ENCODE assay signal across 9 cellular contexts in the genomic region with DNA sequence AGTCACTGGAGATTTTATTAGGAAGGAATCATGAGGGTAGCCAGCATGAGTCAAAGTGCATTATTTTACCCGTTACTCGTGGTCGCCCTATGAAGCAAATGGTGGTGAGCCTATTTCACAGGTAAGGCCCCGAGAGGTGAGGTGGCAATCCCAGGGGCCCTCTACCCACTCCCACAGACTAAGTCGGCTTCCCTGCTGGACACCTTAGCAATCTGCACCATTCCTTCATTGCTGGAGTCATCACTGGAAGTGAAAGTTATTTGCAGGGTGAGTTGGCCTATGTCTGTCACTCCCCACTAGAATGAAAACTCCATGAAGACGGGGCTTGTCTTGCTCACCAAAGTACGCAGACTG. TPM values are rescaled to one million over a fixed set of nuclear protein-coding genes. Genes with fewer than 3 reads are reported as not detected.
DNase-seq lines count a peak whose midpoint lies in the region; ATAC-seq and TF ChIP-seq lines count a peak whose summit lies in the region.
"Had no signal": no experiment of that assay in that cellular context is flagged by ENCODE, and none has a peak within 500 bp of the region (broad histone marks: within the 10 kb centered on the region; RNA-seq: fewer than 3 reads in every experiment).

No MANE protein-coding gene starts in this region.

- POLR2A ChIA-PET in activated CD4-positive, alpha-beta T cell treated with anti-CD3 and anti-CD28 coated beads, Interleukin-2, amount 10 ng/mL, durations not matched to agents 7 days and 5 days (lab: Charles Lee): no interaction called here

- no peaks in the 10 kb centered on the region for H3K27me3 Mint-ChIP-seq in activated CD4-positive, alpha-beta T cell treated with anti-CD3 and anti-CD28 coated beads, Interleukin-2, amount 10 ng/mL, durations not matched to agents 7 days and 5 days
- no peaks in the 10 kb centered on the region for H3K27me3 Mint-ChIP-seq in activated naive CD8-positive, alpha-beta T cell treated with anti-CD3 and anti-CD28 coated beads for 36 hours
- H3K27me3 Mint-ChIP-seq in memory B cell: no peaks in the 10 kb centered on the region
- H3K27me3 Mint-ChIP-seq: dendritic cell treated with granulocyte-macrophage colony-stimulating factor and Interleukin-4, amounts not matched to agents 40 ng/mL and 50 ng/mL, for 4 days had no signal

- ATAC-seq in memory B cell (ENCODE audit: low read depth): no peak
- ATAC-seq in thoracic aorta (ENCODE audit: insufficient number of reproducible peaks, low FRiP score, low read depth): no peak
- ATAC-seq in GM18861 (IDR thresholded peaks at IDR 0.05; ENCODE audit: unreplicated experiment): no peak

- no peaks in the 10 kb centered on the region for H3K36me3 Mint-ChIP-seq in activated CD4-positive, alpha-beta T cell treated with anti-CD3 and anti-CD28 coated beads, Interleukin-2, amount 10 ng/mL, durations not matched to agents 7 days and 5 days (ENCODE audit: low read depth)
- H3K36me3 Mint-ChIP-seq in activated naive CD8-positive, alpha-beta T cell treated with anti-CD3 and anti-CD28 coated beads for 36 hours: no peaks in the 10 kb centered on the region
- no peaks in the 10 kb centered on the region for H3K36me3 Mint-ChIP-seq in memory B cell

- H3K4me3 Mint-ChIP-seq in activated CD4-positive, alpha-beta T cell treated with anti-CD3 and anti-CD28 coated beads, Interleukin-2, amount 10 ng/mL, durations not matched to agents 7 days and 5 days: no peak overlapping the region
- H3K4me3 Mint-ChIP-seq in activated naive CD8-positive, alpha-beta T cell treated with anti-CD3 and anti-CD28 coated beads for 36 hours: peak overlapping the region; percentile 29
- peak overlapping the region; percentile 8 for H3K4me3 Mint-ChIP-seq in memory B cell

- H3K27ac Mint-ChIP-seq in activated CD4-positive, alpha-beta T cell treated with anti-CD3 and anti-CD28 coated beads, Interleukin-2, amount 10 ng/mL, durations not matched to agents 7 days and 5 days: peak overlapping the region; percentile 61
- H3K27ac Mint-ChIP-seq in activated naive CD8-positive, alpha-beta T cell treated with anti-CD3 and anti-CD28 coated beads for 36 hours: peak overlapping the region; percentile 90
- no peak overlapping the region for H3K27ac Mint-ChIP-seq in memory B cell
- H3K27ac Mint-ChIP-seq: dendritic cell treated with granulocyte-macrophage colony-stimulating factor and Interleukin-4, amounts not matched to agents 40 ng/mL and 50 ng/mL, for 4 days had no signal

- CTCF ChIA-PET in activated CD4-positive, alpha-beta T cell treated with anti-CD3 and anti-CD28 coated beads, Interleukin-2, amount 10 ng/mL, durations not matched to agents 7 days and 5 days (lab: Charles Lee): interaction anchor here (0.9 to 1.1 kb wide), 2 partner anchors 22 to 347 kb away, joined by 3 read pairs; no protein-coding TSS in a partner anchor

- no peaks in the 10 kb centered on the region for H3K9me3 Mint-ChIP-seq in activated CD4-positive, alpha-beta T cell treated with anti-CD3 and anti-CD28 coated beads, Interleukin-2, amount 10 ng/mL, durations not matched to agents 7 days and 5 days
- H3K9me3 Mint-ChIP-seq in activated naive CD8-positive, alpha-beta T cell treated with anti-CD3 and anti-CD28 coated beads for 36 hours: no peaks in the 10 kb centered on the region
- peaks cover 2% of the 10 kb centered on the region for H3K9me3 Mint-ChIP-seq in memory B cell
- H3K9me3 Mint-ChIP-seq: dendritic cell treated with granulocyte-macrophage colony-stimulating factor and Interleukin-4, amounts not matched to agents 40 ng/mL and 50 ng/mL, for 4 days had no signal

- H3K4me1 ChIP-seq in thoracic aorta (ENCODE audit: control insufficient read depth in 1 of 2, low read depth in 2 of 2): peaks cover 45 to 70% of the 10 kb centered on the region in 2 donors

- H3K27ac ChIP-seq in thoracic aorta: peak overlapping the region; percentile 89 to 97

- DNase-seq in activated CD4-positive, alpha-beta T cell treated with anti-CD3 and anti-CD28 coated beads, Interleukin-2, amount 10 ng/mL, durations not matched to agents 7 days and 5 days: no peak
- no peak for DNase-seq in activated CD4-positive, alpha-beta T cell treated with anti-CD3 and anti-CD28 coated beads for 1 hour
- peak; percentile 38 for DNase-seq in activated naive CD8-positive, alpha-beta T cell treated with anti-CD3 and anti-CD28 coated beads for 36 hours
- DNase-seq in memory B cell (ENCODE audit: low spot score in 2 of 2) (no peak), thoracic aorta (ENCODE audit: low spot score) (no peak), NCI-H2107 (lab: John Stamatoyannopoulos, UW) (no peak), SKM-1 (lab: John Stamatoyannopoulos, UW; ENCODE audit: unreplicated experiment) (no peak)

- H3K4me3 ChIP-seq in thoracic aorta: peak overlapping the region; percentile 58

- H3K9me3 ChIP-seq in thoracic aorta: no peaks in the 10 kb centered on the region

- no peaks in the 10 kb centered on the region for H3K27me3 ChIP-seq in thoracic aorta (replicated peaks; ENCODE audit: insufficient read depth)

- TF ChIP-seq CTCF in thoracic aorta (IDR thresholded peaks at IDR 0.05): no peak

- peaks cover 39% of the 10 kb centered on the region for H3K4me1 Mint-ChIP-seq in activated CD4-positive, alpha-beta T cell treated with anti-CD3 and anti-CD28 coated beads, Interleukin-2, amount 10 ng/mL, durations not matched to agents 7 days and 5 days
- peaks cover 34% of the 10 kb centered on the region for H3K4me1 Mint-ChIP-seq in activated naive CD8-positive, alpha-beta T cell treated with anti-CD3 and anti-CD28 coated beads for 36 hours
- peaks cover 19% of the 10 kb centered on the region for H3K4me1 Mint-ChIP-seq in memory B cell

- H3K36me3 ChIP-seq in thoracic aorta: no peaks in the 10 kb centered on the region

RNA-seq across cellular contexts. Expression of a gene that starts 52.7 kb away (rescaled TPM):
- 10 to 100 TPM; 52.5 to 71.5 TPM for total RNA-seq in activated CD4-positive, alpha-beta T cell treated with anti-CD3 and anti-CD28 coated beads, Interleukin-2, amount 10 ng/mL, durations not matched to agents 7 days and 5 days
- 100 to 1,000 TPM; 131 to 150 TPM for total RNA-seq in activated naive CD8-positive, alpha-beta T cell treated with anti-CD3 and anti-CD28 coated beads for 36 hours
- total RNA-seq in thoracic aorta: 100 to 1,000 TPM in 1 of 2 donors, 10 to 100 TPM in 1; 59.0 to 101 TPM
